In the genomic region with DNA sequence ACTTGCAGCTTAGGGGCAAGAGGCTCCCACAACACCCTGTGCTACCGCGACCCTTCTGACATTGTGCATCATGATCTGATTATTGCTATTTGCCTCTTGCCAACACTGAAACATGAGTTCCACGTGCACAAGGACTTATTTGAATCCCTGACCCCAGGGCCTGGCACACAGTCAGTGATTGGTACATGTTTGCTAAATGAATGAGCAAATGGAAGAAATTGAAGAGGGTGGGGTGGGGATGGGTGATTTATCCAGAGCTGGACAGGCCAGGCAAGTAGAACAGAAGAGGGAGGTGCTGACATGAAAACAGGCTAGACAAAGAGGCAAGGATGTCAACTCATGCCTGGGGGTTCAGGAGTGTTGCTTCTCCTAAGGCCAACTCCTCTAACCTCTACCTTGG, we compare ENCODE assay signal across 37 cellular contexts.
"Had no signal": no experiment of that assay in that cellular context is flagged by ENCODE, and none has a peak within 500 bp of the region (broad histone marks: within the 10 kb centered on the region; RNA-seq: fewer than 3 reads in every experiment).

No MANE protein-coding gene starts in this region.

- H3K36me3 ChIP-seq: brain microvascular endothelial cell, Peyer's patch had no signal

- H3K4me1 ChIP-seq: Peyer's patch had no signal

- H3K27me3 ChIP-seq: brain microvascular endothelial cell, Peyer's patch had no signal

- H3K27ac ChIP-seq: brain microvascular endothelial cell, KMS-11, Peyer's patch, VCaP had no signal

- H3K9me3 ChIP-seq: Peyer's patch had no signal

- H3K4me3 ChIP-seq: Peyer's patch had no signal

- DNase-seq: activated B cell treated with CpG ODN at 0.5 μM for 24 hours; activated CD4-positive, alpha-beta memory T cell treated with anti-CD3 and anti-CD28 coated beads for 36 hours; activated CD4-positive, alpha-beta T cell treated with anti-CD3 and anti-CD28 coated beads for 4 hours; activated CD4-positive, alpha-beta T cell treated with anti-CD3 and anti-CD28 coated beads, Interleukin-2, amount 50 U/mL, for 1 hour; activated CD4-positive, CD25-positive, alpha-beta regulatory T cell treated with anti-CD3 and anti-CD28 coated beads, Interleukin-2, amount 50 U/mL, for 72 hours; activated CD8-positive, alpha-beta memory T cell treated with anti-CD3 and anti-CD28 coated beads, Interleukin-2, amount 50 U/mL, for 4 hours; activated gamma-delta T cell treated with Interleukin-2 at 50 U/mL for 16 hours; activated naive CD4-positive, alpha-beta T cell treated with anti-CD3 and anti-CD28 coated beads for 36 hours; activated naive CD8-positive, alpha-beta T cell treated with anti-CD3 and anti-CD28 coated beads, Interleukin-2, amount 50 U/mL, for 24 hours; activated T-cell treated with anti-CD3 and anti-CD28 coated beads for 4 hours; activated T-cell treated with anti-CD3 and anti-CD28 coated beads, Interleukin-2, amount 50 U/mL, for 4 hours; anterior cingulate cortex; brain microvascular endothelial cell; central memory CD4-positive, alpha-beta T cell; MM.1S; MV-4-11; NCI-H1092 treated with DMSO at 0.1 percent for 48 hours; NCI-H1417; NCI-H146; NCI-H187; NCI-H2029 treated with DMSO at 0.1 percent for 48 hours; NCI-H2107; NCI-H2171; NCI-H2227 treated with DMSO at 0.1 percent for 48 hours; NCI-H446; NCI-H510A treated with DMSO at 0.1 percent for 48 hours; NCI-H526 treated with DMSO at 0.1 percent for 48 hours; NCI-H774; PC-3; Peyer's patch; Right ventricle myocardium superior; SW 1271; T-helper 1 cell; T-helper 2 cell; T-helper 9 cell had no signal

- ATAC-seq: activated naive CD8-positive, alpha-beta T cell treated with anti-CD3 and anti-CD28 coated beads, Interleukin-2, amount 50 U/mL, for 24 hours; activated T-cell treated with anti-CD3 and anti-CD28 coated beads, Interleukin-2, amount 50 U/mL, for 4 hours; PC-3 had no signal
